11 cellular contexts compared by ENCODE assay signal in genomic region chr11:19370100-19370861, GRCh38.
DNase-seq lines count a peak whose midpoint lies in the region; TF ChIP-seq lines count a peak whose summit lies in the region.
"Had no signal": no experiment of that assay in that cellular context is flagged by ENCODE, and none has a peak within 500 bp of the region (broad histone marks: within the 10 kb centered on the region; RNA-seq: fewer than 3 reads in every experiment).

No MANE protein-coding gene starts in this region.

- H3K4me3 Mint-ChIP-seq in nephron progenitor cell = no peak overlapping the region
- H3K4me3 Mint-ChIP-seq: natural killer cell treated with Interleukin-12 subunit alpha and Interleukin-12 subunit beta and Interleukin-15 and Interleukin-18, amount 100 ng/mL, for 72 hours had no signal

- no peaks in the 10 kb centered on the region for H4K20me1 ChIP-seq in BLaER1 treated with 17β-estradiol and CSF1 and Interleukin-3, amounts not matched to agents 10 nM and 100 nM

- H3K9me3 Mint-ChIP-seq in nephron progenitor cell = no peaks in the 10 kb centered on the region
- H3K9me3 Mint-ChIP-seq: natural killer cell treated with Interleukin-12 subunit alpha and Interleukin-12 subunit beta and Interleukin-15 and Interleukin-18, amount 100 ng/mL, for 72 hours had no signal

- H3K27ac Mint-ChIP-seq in nephron progenitor cell = peak overlapping the region; percentile 2
- H3K27ac Mint-ChIP-seq: natural killer cell treated with Interleukin-12 subunit alpha and Interleukin-12 subunit beta and Interleukin-15 and Interleukin-18, amount 100 ng/mL, for 72 hours had no signal

- peaks cover 46 to 82% (median 72%) of the 10 kb centered on the region in 10 experiments for H3K4me1 ChIP-seq in BLaER1 treated with 17β-estradiol and CSF1 and Interleukin-3, amounts not matched to agents 10 nM and 100 nM

- no peaks in the 10 kb centered on the region for H3K36me3 ChIP-seq in BLaER1 treated with 17β-estradiol and CSF1 and Interleukin-3, amounts not matched to agents 10 nM and 100 nM

- no peaks in the 10 kb centered on the region for H3K27me3 ChIP-seq in BLaER1 treated with 17β-estradiol and CSF1 and Interleukin-3, amounts not matched to agents 10 nM and 100 nM

- H3K9me3 ChIP-seq in BLaER1 treated with 17β-estradiol and CSF1 and Interleukin-3, amounts not matched to agents 10 nM and 100 nM (replicated peaks in 1 of 11) = no peaks in the 10 kb centered on the region

- H3K9ac ChIP-seq in BLaER1 treated with 17β-estradiol and CSF1 and Interleukin-3, amounts not matched to agents 10 nM and 100 nM = peak overlapping the region in 5 of 11 experiments; percentile 35 to 81 (median 74); a peak in 9 of 22 replicates

- peak overlapping the region in 2 of 10 experiments; percentile 30 to 37; a peak in 1 of 20 replicates for H3K4me3 ChIP-seq in BLaER1 treated with 17β-estradiol and CSF1 and Interleukin-3, amounts not matched to agents 10 nM and 100 nM
- no peak overlapping the region for H3K4me3 ChIP-seq in fibroblast of pulmonary artery (replicated peaks; ENCODE audit: low read depth, low read length)

- H3K36me3 Mint-ChIP-seq in nephron progenitor cell (ENCODE audit: low read depth) = no peaks in the 10 kb centered on the region
- H3K36me3 Mint-ChIP-seq: natural killer cell treated with Interleukin-12 subunit alpha and Interleukin-12 subunit beta and Interleukin-15 and Interleukin-18, amount 100 ng/mL, for 72 hours had no signal

- peak overlapping the region; percentile 67 to 84 (median 78) for H3K4me2 ChIP-seq in BLaER1 treated with 17β-estradiol and CSF1 and Interleukin-3, amounts not matched to agents 10 nM and 100 nM

- H3K27ac ChIP-seq in BLaER1 treated with 17β-estradiol and CSF1 and Interleukin-3, amounts not matched to agents 10 nM and 100 nM = peak overlapping the region in 9 of 11 experiments; percentile 16 to 92 (median 84); a peak in 15 of 22 replicates

- TF ChIP-seq CTCF in fibroblast of pulmonary artery (IDR thresholded peaks at IDR 0.05; ENCODE audit: low read length, missing control alignments) (no peak), nephron progenitor cell (IDR thresholded peaks at IDR 0.05) (no peak)

- H3K27me3 Mint-ChIP-seq in nephron progenitor cell (ENCODE audit: low read depth, poor library complexity) = peaks cover 18% of the 10 kb centered on the region

- H3K4me1 Mint-ChIP-seq in nephron progenitor cell = peaks cover 9% of the 10 kb centered on the region

- DNase-seq in NOMO-1 treated with DMSO at 0.1 percent for 48 hours (lab: John Stamatoyannopoulos, UW; ENCODE audit: unreplicated experiment) = peak; percentile 24
- peak; percentile 97 for DNase-seq in fibroblast of pulmonary artery (ENCODE audit: low read depth)
- DNase-seq in nephron progenitor cell = no peak
- no peak for DNase-seq in LoVo (ENCODE audit: low spot score)
- DNase-seq in central memory CD4-positive, alpha-beta T cell = no peak
- DNase-seq in NCI-H1048 (lab: John Stamatoyannopoulos, UW) = no peak
- no peak for DNase-seq in cerebellum (ENCODE audit: low spot score)
- DNase-seq: activated naive CD4-positive, alpha-beta T cell; NCI-H524 treated with DMSO at 0.1 percent for 48 hours had no signal

Comparison
In these comparisons a context has a peak if more than half of its experiments do, and no peak if none do; other contexts are left out.
1. DNase-seq: peak in NOMO-1 treated with DMSO at 0.1 percent for 48 hours (single experiment) and fibroblast of pulmonary artery (single experiment); none in nephron progenitor cell (single experiment), LoVo (single experiment), central memory CD4-positive, alpha-beta T cell (single experiment), NCI-H1048 (single experiment) and cerebellum (single experiment).